In the genomic region with DNA sequence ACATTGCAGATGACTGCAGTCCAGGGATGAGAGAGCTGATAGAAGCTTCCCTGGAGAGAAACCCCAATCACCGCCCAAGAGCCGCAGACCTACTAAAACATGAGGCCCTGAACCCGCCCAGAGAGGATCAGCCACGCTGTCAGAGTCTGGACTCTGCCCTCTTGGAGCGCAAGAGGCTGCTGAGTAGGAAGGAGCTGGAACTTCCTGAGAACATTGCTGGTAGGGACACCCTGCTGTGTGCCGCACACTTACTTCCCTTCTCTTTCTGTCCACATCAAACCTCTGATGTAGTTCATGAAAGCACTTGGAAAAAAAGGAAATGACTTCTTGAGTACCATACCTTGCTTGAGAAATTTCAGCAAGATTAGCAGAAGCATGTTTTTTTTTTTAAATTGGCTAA, we compare ENCODE assay signal across 14 cellular contexts. TPM values are rescaled to one million over a fixed set of nuclear protein-coding genes. Genes with fewer than 3 reads are reported as not detected.
DNase-seq lines count a peak whose midpoint lies in the region; ATAC-seq and TF ChIP-seq lines count a peak whose summit lies in the region.
"Had no signal": no experiment of that assay in that cellular context is flagged by ENCODE, and none has a peak within 500 bp of the region (broad histone marks: within the 10 kb centered on the region; RNA-seq: fewer than 3 reads in every experiment).

No MANE protein-coding gene starts in this region.

- H3K4me3 ChIP-seq in dorsolateral prefrontal cortex (no peak overlapping the region), muscle layer of duodenum (ENCODE audit: low read depth in 1 of 2, low read length in 2 of 2) (no peak overlapping the region)
- H3K4me3 ChIP-seq: A549, body of pancreas had no signal

- H3K27me3 ChIP-seq in dorsolateral prefrontal cortex (no peaks in the 10 kb centered on the region), muscle layer of duodenum (ENCODE audit: low read depth, low read length) (no peaks in the 10 kb centered on the region)
- H3K27me3 ChIP-seq: body of pancreas had no signal

- DNase-seq in Right ventricle myocardium inferior (ENCODE audit: missing footprints) (peak; percentile 77), cardiac septum (ENCODE audit: low spot score) (no peak), dorsolateral prefrontal cortex (peak in 2 of 10 donors; percentile 25 to 39), NCI-H2196 treated with DMSO at 0.1 percent for 48 hours (lab: John Stamatoyannopoulos, UW; ENCODE audit: unreplicated experiment) (no peak), ACHN (no peak)
- no peak for DNase-seq in activated T-cell treated with anti-CD3 and anti-CD28 coated beads, Interleukin-2, amount 50 U/mL, for 1 hour
- DNase-seq: DMS53, NCI-H1436, NCI-H69, retina had no signal

- in situ Hi-C loops in ACHN (cut with HindIII; ENCODE audit: low pct_ligation_motif_present, low pct_unique_long_range_greater_than_20kb, low sequenced_read_pairs), result no loop called here

- H3K27ac ChIP-seq in dorsolateral prefrontal cortex (peak overlapping the region in 36 of 59 donors; percentile 0 to 74 (median 41)), muscle layer of duodenum (ENCODE audit: low read length) (peak overlapping the region; percentile 58)
- H3K27ac ChIP-seq: A549 had no signal

- ATAC-seq in Right ventricle myocardium inferior, result peak; percentile 33
- no peak for ATAC-seq in HG03280 (IDR thresholded peaks at IDR 0.05; ENCODE audit: unreplicated experiment)
- ATAC-seq: body of pancreas had no signal

- peaks cover 17 to 42% of the 10 kb centered on the region in 2 donors for H3K4me1 ChIP-seq in muscle layer of duodenum (ENCODE audit: control insufficient read depth in 1 of 2, insufficient read depth in 2 of 2, low read length in 2 of 2)
- H3K4me1 ChIP-seq: body of pancreas had no signal

- TF ChIP-seq CTCF in dorsolateral prefrontal cortex (IDR thresholded peaks at IDR 0.05 in 54 of 56, conservative IDR thresholded peaks at IDR 0.05 in 2 of 56; ENCODE audit: low read depth in 1 of 56, partially characterized antibody in 56 of 56), result no peak

- intact Hi-C loops in Right ventricle myocardium inferior (cut with DNase I), result no loop called here
- intact Hi-C loops in cardiac septum (cut with DNase I), result no loop called here
- intact Hi-C loops in dorsolateral prefrontal cortex (cut with DNase I), result no loop called here

- H3K9me3 ChIP-seq in muscle layer of duodenum (ENCODE audit: control insufficient read depth in 1 of 2, low read length in 2 of 2), result no peaks in the 10 kb centered on the region
- H3K9me3 ChIP-seq: A549, body of pancreas had no signal

- H3K36me3 ChIP-seq in muscle layer of duodenum (ENCODE audit: control insufficient read depth in 1 of 2, insufficient read depth in 2 of 2, low read length in 2 of 2), result peaks cover 26 to 40% of the 10 kb centered on the region in 2 donors

RNA-seq across cellular contexts. Expression of a gene that starts 25.3 kb away (rescaled TPM):
- total RNA-seq in Right ventricle myocardium inferior (6.7 TPM), cardiac septum (6.1 TPM), dorsolateral prefrontal cortex (10 to 100 TPM in 57 of 120 experiments, 1 to 10 TPM in 63; 2.7 to 29.1 (median 9.8) TPM)
